ENCODE assay signal across 20 cellular contexts in the genomic region with DNA sequence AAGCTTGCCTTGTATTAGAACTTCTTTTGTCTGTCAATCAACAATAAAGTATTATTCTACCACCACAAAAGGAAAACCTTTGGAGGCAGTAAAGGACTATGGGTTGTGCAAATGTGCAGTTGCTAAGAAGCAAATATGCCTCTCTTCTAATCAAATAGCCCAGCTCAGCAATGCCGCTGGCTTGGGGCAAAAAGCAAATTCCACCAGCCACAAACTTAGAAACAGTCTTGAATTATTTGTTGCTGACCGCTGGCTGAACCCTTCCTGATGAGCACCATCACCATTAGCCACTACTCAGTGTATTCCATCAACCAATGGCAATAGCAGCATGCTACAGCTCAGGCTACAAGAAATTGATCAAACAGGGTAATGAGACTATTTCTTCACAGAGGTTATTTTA. TPM values are rescaled to one million over a fixed set of nuclear protein-coding genes. Genes with fewer than 3 reads are reported as not detected.
DNase-seq lines count a peak whose midpoint lies in the region; ATAC-seq and TF ChIP-seq lines count a peak whose summit lies in the region.
"Had no signal": no experiment of that assay in that cellular context is flagged by ENCODE, and none has a peak within 500 bp of the region (broad histone marks: within the 10 kb centered on the region; RNA-seq: fewer than 3 reads in every experiment).

No MANE protein-coding gene starts in this region.

- intact Hi-C loops in Caco-2 (cut with micrococcal nuclease; ENCODE audit: unreplicated experiment) (no loop called here), heart right ventricle (cut with DNase I) (no loop called here), stomach (cut with DNase I; ENCODE audit: low total_unique reads) (no loop called here)

- peaks cover 15% of the 10 kb centered on the region for H3K4me1 ChIP-seq in Caco-2
- H3K4me1 ChIP-seq in heart right ventricle: no peaks in the 10 kb centered on the region
- H3K4me1 ChIP-seq in stomach: peaks cover 0 to 11% (median 4%) of the 10 kb centered on the region in 4 donors
- H3K4me1 ChIP-seq: gastrocnemius medialis had no signal

- H3K36me3 ChIP-seq in Caco-2 (ENCODE audit: control insufficient read depth, insufficient read depth, low read length) (no peaks in the 10 kb centered on the region), MG63 (no peaks in the 10 kb centered on the region), heart right ventricle (no peaks in the 10 kb centered on the region), stomach (no peaks in the 10 kb centered on the region)
- H3K36me3 ChIP-seq: gastrocnemius medialis, lower lobe of right lung, tibial nerve had no signal

- CTCF ChIA-PET in Caco-2 (lab: Charles Lee): interaction anchor here (0.6 to 1.0 kb wide), 2 partner anchors 41 to 347 kb away, joined by 3 to 4 read pairs; no protein-coding TSS in a partner anchor

- WGBS in heart right ventricle, 2 donors: 73 to 81% methylated on average over 2 of the region's 2 CpGs
- whole genome bisulfite sequencing in stomach, 5 donors: 27 to 53% (median 31%) methylated on average over 2 of the region's 2 CpGs

- no peak for TF ChIP-seq CTCF in Caco-2 (IDR thresholded peaks at IDR 0.05; ENCODE audit: insufficient read depth in 1 of 2, low read depth in 1 of 2, low read length in 1 of 2, severe bottlenecking in 1 of 2, unreplicated experiment in 1 of 2)
- no peak for TF ChIP-seq CTCF in fibroblast of the aortic adventitia (IDR thresholded peaks at IDR 0.05; ENCODE audit: insufficient read depth, low read length)
- TF ChIP-seq CTCF in progenitor cell of endocrine pancreas (IDR thresholded peaks at IDR 0.05; ENCODE audit: unreplicated experiment): no peak
- TF ChIP-seq CTCF in heart right ventricle (IDR thresholded peaks at IDR 0.05): no peak
- TF ChIP-seq CTCF in stomach (IDR thresholded peaks at IDR 0.05): no peak

- H3K36me3 Mint-ChIP-seq in Caco-2 (ENCODE audit: insufficient read depth, unreplicated experiment) (no peaks in the 10 kb centered on the region), progenitor cell of endocrine pancreas (ENCODE audit: insufficient read depth) (peaks cover 17% of the 10 kb centered on the region)

- no peak for TF ChIP-seq POLR2A in stomach (IDR thresholded peaks at IDR 0.05)

- no peak overlapping the region for H3K4me3 ChIP-seq in Caco-2 (ENCODE audit: low read depth, low read length)
- no peak overlapping the region for H3K4me3 ChIP-seq in MG63
- no peak overlapping the region for H3K4me3 ChIP-seq in fibroblast of the aortic adventitia (ENCODE audit: low read depth, low read length)
- H3K4me3 ChIP-seq in heart right ventricle: no peak overlapping the region
- H3K4me3 ChIP-seq in stomach: no peak overlapping the region
- H3K4me3 ChIP-seq: gastrocnemius medialis, lower lobe of right lung, tibial nerve had no signal

- POLR2A ChIA-PET in Caco-2 (lab: Charles Lee): no interaction called here

- no peaks in the 10 kb centered on the region for H3K4me1 Mint-ChIP-seq in Caco-2 (ENCODE audit: low read depth, unreplicated experiment)
- H3K4me1 Mint-ChIP-seq in progenitor cell of endocrine pancreas (ENCODE audit: low read depth): peaks cover 25% of the 10 kb centered on the region

- no TSS peak for BruUV-seq in Caco-2 (replicated peaks; lab: Mats Ljungman, UMichigan)

- H3K27ac ChIP-seq in caudate nucleus (ENCODE audit: low read depth, low read length) (no peak overlapping the region), heart right ventricle (no peak overlapping the region), stomach (no peak overlapping the region)
- H3K27ac ChIP-seq: gastrocnemius medialis, lower lobe of right lung, tibial nerve had no signal

- DNase-seq in Caco-2 (peak; percentile 35 to 42), MG63 (peak; percentile 38), fibroblast of the aortic adventitia (ENCODE audit: low read depth) (peak; percentile 13), progenitor cell of endocrine pancreas (ENCODE audit: low spot score, unreplicated experiment) (no peak), caudate nucleus (lab: John Stamatoyannopoulos, UW) (no peak), heart right ventricle (no peak), stomach (no peak)
- DNase-seq: activated CD4-positive, alpha-beta T cell treated with anti-CD3 and anti-CD28 coated beads for 4 hours; activated naive CD4-positive, alpha-beta T cell treated with anti-CD3 and anti-CD28 coated beads, Interleukin-2, amount 50 U/mL, for 16 hours; Calu3; effector CD8-positive, alpha-beta T cell; gastrocnemius medialis; lower lobe of right lung; NCI-H1092; NCI-H226; SHP77 treated with DMSO at 0.1 percent for 48 hours; T-helper 9 cell had no signal

- TF ChIP-seq EP300 in stomach (IDR thresholded peaks at IDR 0.05): no peak

- H3K4me3 Mint-ChIP-seq in Caco-2 (ENCODE audit: unreplicated experiment) (no peak overlapping the region), progenitor cell of endocrine pancreas (ENCODE audit: low read depth) (peak overlapping the region; percentile 21)
- H3K4me3 Mint-ChIP-seq: IgD-negative memory B cell had no signal

- H3K27ac Mint-ChIP-seq in Caco-2 (ENCODE audit: unreplicated experiment) (no peak overlapping the region), progenitor cell of endocrine pancreas (no peak overlapping the region)
- H3K27ac Mint-ChIP-seq: IgD-negative memory B cell had no signal

- H3K27me3 ChIP-seq in Caco-2 (replicated peaks; ENCODE audit: control insufficient read depth, insufficient read depth, low read length) (no peaks in the 10 kb centered on the region), MG63 (no peaks in the 10 kb centered on the region), heart right ventricle (peaks cover 0 to 6% (median 0%) of the 10 kb centered on the region in 7 donors), stomach (no peaks in the 10 kb centered on the region)
- H3K27me3 ChIP-seq: gastrocnemius medialis, tibial nerve had no signal

- H3K9me3 ChIP-seq in Caco-2 (no peaks in the 10 kb centered on the region; the same call in 1 of the 2 replicates), MG63 (no peaks in the 10 kb centered on the region), heart right ventricle (peaks cover 0 to 6% (median 0%) of the 10 kb centered on the region in 11 donors), stomach (no peaks in the 10 kb centered on the region)
- H3K9me3 ChIP-seq: gastrocnemius medialis, lower lobe of right lung, tibial nerve had no signal

- H3K27me3 Mint-ChIP-seq in Caco-2 (ENCODE audit: insufficient read depth, unreplicated experiment): no peaks in the 10 kb centered on the region
- no peaks in the 10 kb centered on the region for H3K27me3 Mint-ChIP-seq in progenitor cell of endocrine pancreas
- H3K27me3 Mint-ChIP-seq: IgD-negative memory B cell had no signal

- H3K9me3 Mint-ChIP-seq in Caco-2 (ENCODE audit: unreplicated experiment): no peaks in the 10 kb centered on the region
- H3K9me3 Mint-ChIP-seq in progenitor cell of endocrine pancreas (ENCODE audit: low read depth): peaks cover 9% of the 10 kb centered on the region
- H3K9me3 Mint-ChIP-seq: IgD-negative memory B cell had no signal

- ATAC-seq in GM21717 (IDR thresholded peaks at IDR 0.05; ENCODE audit: unreplicated experiment) (no peak), heart right ventricle (no peak)
- ATAC-seq: gastrocnemius medialis had no signal

RNA-seq across cellular contexts. Expression of gene SKAP2, which starts 51.0 kb away (rescaled TPM):
- total RNA-seq in Caco-2 (2022): 36.2 and 38.2 TPM in 2 replicates
- 10.6 and 12.2 TPM in 2 replicates for total RNA-seq in MG63 (2014; rRNA removed; shearing (Covaris generic); ENCODE audit: low replicate concordance)
- 13.6 and 18.8 TPM in 2 replicates for total RNA-seq in fibroblast of the aortic adventitia (ENCODE audit: low replicate concordance)
- total RNA-seq in progenitor cell of endocrine pancreas: 42.8 and 46.4 TPM in 2 replicates
- 10 to 100 TPM in 1 of 10 donors, 1 to 10 TPM in 9; 2.3 to 12.3 (median 5.6) TPM for total RNA-seq in heart right ventricle
- 1 to 10 TPM; 1.9 to 2.2 TPM for polyA plus RNA-seq in heart right ventricle
- total RNA-seq in stomach: 100 to 1,000 TPM in 1 of 5 donors, 10 to 100 TPM in 2, 1 to 10 TPM in 2; 4.6 to 127 (median 12.3) TPM
- polyA plus RNA-seq in stomach: 10 to 100 TPM in 1 of 3 donors, 1 to 10 TPM in 2; 8.9 to 10.0 (median 9.2) TPM

Comparison
In these comparisons a context has a peak if more than half of its experiments do, and no peak if none do; other contexts are left out.
1. DNase-seq: peak in Caco-2 (2 of 2), MG63 (single experiment) and fibroblast of the aortic adventitia (single experiment); none in progenitor cell of endocrine pancreas (single experiment), caudate nucleus (0 of 61), heart right ventricle (0 of 2) and stomach (single experiment).